ENCODE assay signal across 8 cellular contexts in genomic region chr12:12718853-12719252, GRCh38. TPM values are rescaled to one million over a fixed set of nuclear protein-coding genes. Genes with fewer than 3 reads are reported as not detected.
DNase-seq lines count a peak whose midpoint lies in the region; ATAC-seq and TF ChIP-seq lines count a peak whose summit lies in the region.

No MANE protein-coding gene starts in this region.

- H3K36me3 ChIP-seq in DND-41 (ENCODE audit: insufficient read depth, low read length), result peaks cover 46% of the 10 kb centered on the region

- DNase-seq in DND-41 (peak; percentile 40), iris pigment epithelial cell (ENCODE audit: low read depth) (peak; percentile 63)
- no peak for DNase-seq in Jurkat, Clone E6-1 (ENCODE audit: low read depth, low spot score)
- peak; percentile 28 for DNase-seq in activated naive CD8-positive, alpha-beta T cell treated with anti-CD3 and anti-CD28 coated beads for 36 hours
- DNase-seq in stimulated activated naive CD8-positive, alpha-beta T cell treated with anti-CD3 and anti-CD28 coated beads, Interleukin-15, Interleukin-2, amounts not matched to agents 100 U/mL and 50 U/mL, for 24 hours, result peak; percentile 34

- H4K20me1 ChIP-seq in DND-41 (ENCODE audit: insufficient read depth, low read length), result peaks cover 28% of the 10 kb centered on the region

- no peak for TF ChIP-seq POLR2A in GM18505 (IDR thresholded peaks at IDR 0.05; ENCODE audit: borderline replicate concordance, extremely low read depth, insufficient read depth, insufficient read length)

- peaks cover 51% of the 10 kb centered on the region for H3K36me3 Mint-ChIP-seq in activated naive CD8-positive, alpha-beta T cell treated with anti-CD3 and anti-CD28 coated beads for 36 hours

- H2AFZ ChIP-seq in DND-41 (ENCODE audit: low read depth, low read length), result no peak overlapping the region

- no peaks in the 10 kb centered on the region for H3K27me3 Mint-ChIP-seq in activated naive CD8-positive, alpha-beta T cell treated with anti-CD3 and anti-CD28 coated beads for 36 hours

- no peaks in the 10 kb centered on the region for H3K9me3 ChIP-seq in DND-41 (ENCODE audit: insufficient read depth, low read length, severe bottlenecking)

- H3K4me3 Mint-ChIP-seq in activated naive CD8-positive, alpha-beta T cell treated with anti-CD3 and anti-CD28 coated beads for 36 hours, result peak overlapping the region; percentile 97

- H3K4me3 ChIP-seq in DND-41 (ENCODE audit: low read depth in 1 of 2, low read length in 2 of 2), result peak overlapping the region; percentile 82 to 85
- H3K4me3 ChIP-seq in Jurkat, Clone E6-1 (ENCODE audit: low read length), result peak overlapping the region; percentile 76

- no peak for TF ChIP-seq CTCF in DND-41 (IDR thresholded peaks at IDR 0.05; ENCODE audit: borderline replicate concordance, extremely low read depth, low read length, poor library complexity, severe bottlenecking)

- H3K9me3 Mint-ChIP-seq in activated naive CD8-positive, alpha-beta T cell treated with anti-CD3 and anti-CD28 coated beads for 36 hours, result no peaks in the 10 kb centered on the region

- no peak for ATAC-seq in DND-41 (ENCODE audit: insufficient read depth, low read depth)
- ATAC-seq in stimulated activated naive CD8-positive, alpha-beta T cell treated with anti-CD3 and anti-CD28 coated beads, Interleukin-15, Interleukin-2, amounts not matched to agents 100 U/mL and 50 U/mL, for 24 hours, result no peak
- no peak for ATAC-seq in GM18873 (IDR thresholded peaks at IDR 0.05; ENCODE audit: low FRiP score, unreplicated experiment)
- no peak for ATAC-seq in GM18505 (IDR thresholded peaks at IDR 0.05; ENCODE audit: unreplicated experiment)
- ATAC-seq in HG03457 (IDR thresholded peaks at IDR 0.05; ENCODE audit: unreplicated experiment), result no peak

- no peaks in the 10 kb centered on the region for H3K27me3 ChIP-seq in DND-41 (ENCODE audit: insufficient read depth, low read length, poor library complexity)

- H3K79me2 ChIP-seq in DND-41 (ENCODE audit: insufficient read depth, low read length), result peaks cover 82% of the 10 kb centered on the region

- H3K27ac ChIP-seq in DND-41 (ENCODE audit: low read length), result peak overlapping the region; percentile 87

- H3K27ac Mint-ChIP-seq in activated naive CD8-positive, alpha-beta T cell treated with anti-CD3 and anti-CD28 coated beads for 36 hours, result peak overlapping the region; percentile 98

- peaks cover 49% of the 10 kb centered on the region for H3K4me1 Mint-ChIP-seq in activated naive CD8-positive, alpha-beta T cell treated with anti-CD3 and anti-CD28 coated beads for 36 hours

- H3K4me1 ChIP-seq in DND-41 (ENCODE audit: insufficient read depth, low read length), result peaks cover 66% of the 10 kb centered on the region

- peak overlapping the region; percentile 100 for H3K9ac ChIP-seq in DND-41 (ENCODE audit: low read depth, low read length)

- peak overlapping the region; percentile 84 for H3K4me2 ChIP-seq in DND-41 (ENCODE audit: insufficient read depth, low read length)

RNA-seq across cellular contexts. Expression of gene CDKN1B, which starts 1.7 kb away (rescaled TPM):
- polyA plus RNA-seq in Jurkat, Clone E6-1 (2012; ENCODE audit: insufficient read depth, insufficient read length), result 91.3 TPM
- total RNA-seq in activated naive CD8-positive, alpha-beta T cell treated with anti-CD3 and anti-CD28 coated beads for 36 hours, result 10 to 100 TPM; 26.0 to 26.1 TPM

RNA-seq across cellular contexts. Expression of gene GPR19, which starts 22.9 kb away (rescaled TPM):
- polyA plus RNA-seq in Jurkat, Clone E6-1 (2012; ENCODE audit: insufficient read depth, insufficient read length), result 1.2 TPM
- total RNA-seq in activated naive CD8-positive, alpha-beta T cell treated with anti-CD3 and anti-CD28 coated beads for 36 hours, result 10 to 100 TPM; 10.3 to 11.3 TPM
